15 cellular contexts compared by ENCODE assay signal in the genomic region with DNA sequence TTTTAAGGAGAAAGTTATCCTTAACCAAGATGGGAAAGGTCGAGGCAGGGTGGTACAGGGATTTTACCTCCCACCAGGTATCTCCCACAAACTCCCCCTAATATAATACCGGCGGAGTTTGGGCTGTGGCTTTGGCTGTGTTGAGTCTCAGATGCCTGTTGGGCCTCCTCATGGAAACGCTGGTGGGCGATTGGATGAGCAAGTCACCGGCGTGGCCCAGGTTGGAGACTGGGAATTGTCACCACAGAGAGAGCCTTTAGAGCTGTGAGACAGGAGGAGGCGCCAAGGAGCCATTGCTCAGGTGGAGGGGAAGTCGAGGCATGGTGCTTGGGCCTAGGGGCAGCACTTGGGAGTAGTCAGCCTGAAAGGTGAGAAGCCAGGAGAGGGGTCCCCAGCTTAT. TPM values are rescaled to one million over a fixed set of nuclear protein-coding genes. Genes with fewer than 3 reads are reported as not detected.
DNase-seq lines count a peak whose midpoint lies in the region; ATAC-seq, FAIRE-seq and TF ChIP-seq lines count a peak whose summit lies in the region.
"Had no signal": no experiment of that assay in that cellular context is flagged by ENCODE, and none has a peak within 500 bp of the region (broad histone marks: within the 10 kb centered on the region; RNA-seq: fewer than 3 reads in every experiment).

No MANE protein-coding gene starts in this region.

- H4K20me1 ChIP-seq in astrocyte (ENCODE audit: insufficient read depth, low read length) (peaks cover 38% of the 10 kb centered on the region), osteoblast (ENCODE audit: insufficient read depth, low read length) (peaks cover 12% of the 10 kb centered on the region), MM.1S (ENCODE audit: insufficient read depth, low read length) (no peaks in the 10 kb centered on the region)

- H3K27ac ChIP-seq in astrocyte (ENCODE audit: low read depth, low read length) = no peak overlapping the region
- H3K27ac ChIP-seq in osteoblast (ENCODE audit: low read depth, low read length) = no peak overlapping the region
- H3K27ac ChIP-seq in aorta (ENCODE audit: low read depth in 1 of 2, low read length in 2 of 2) = no peak overlapping the region
- no peak overlapping the region for H3K27ac ChIP-seq in MM.1S (ENCODE audit: low read length)
- H3K27ac ChIP-seq: A549 had no signal

- no peak for FAIRE-seq in astrocyte (lab: Jason Lieb, UNC)
- FAIRE-seq: A549, HTR-8/SVneo had no signal

- H3K4me1 Mint-ChIP-seq in activated naive CD4-positive, alpha-beta T cell treated with anti-CD3 and anti-CD28 coated beads, Interleukin-2, amount 50 U/mL, for 24 hours = peaks cover 38% of the 10 kb centered on the region
- H3K4me1 Mint-ChIP-seq in astrocyte (ENCODE audit: low read depth, unreplicated experiment) = peaks cover 14% of the 10 kb centered on the region

- 97% methylated on average over 9 of the region's 9 CpGs for WGBS in aorta, 2 donors

- H3K27ac Mint-ChIP-seq in activated naive CD4-positive, alpha-beta T cell treated with anti-CD3 and anti-CD28 coated beads, Interleukin-2, amount 50 U/mL, for 24 hours = peak overlapping the region; percentile 33
- H3K27ac Mint-ChIP-seq in activated naive CD4-positive, alpha-beta T cell treated with anti-CD3 and anti-CD28 coated beads, Interleukin-2, amount 50 U/mL, for 72 hours = no peak overlapping the region
- no peak overlapping the region for H3K27ac Mint-ChIP-seq in astrocyte (ENCODE audit: unreplicated experiment)

- H3K9me3 ChIP-seq in astrocyte (ENCODE audit: insufficient read depth, low read depth, low read length) (peaks cover 14% of the 10 kb centered on the region), osteoblast (ENCODE audit: low read depth, low read length) (peaks cover 5% of the 10 kb centered on the region), aorta (ENCODE audit: control insufficient read depth, low read length) (peaks cover 7% of the 10 kb centered on the region), MM.1S (replicated peaks; ENCODE audit: insufficient read depth, low read length) (no peaks in the 10 kb centered on the region)

- no peak for DNase-seq in activated naive CD4-positive, alpha-beta T cell treated with anti-CD3 and anti-CD28 coated beads, Interleukin-2, amount 50 U/mL, for 72 hours (ENCODE audit: low spot score in 2 of 2)
- DNase-seq in astrocyte (ENCODE audit: low read depth) (no peak), osteoblast (ENCODE audit: insufficient read length, low spot score, missing footprints) (peak; percentile 29), aorta (peak; percentile 33 to 73), MM.1S (no peak), DMS53 treated with DMSO at 0.1 percent for 48 hours (lab: John Stamatoyannopoulos, UW; ENCODE audit: unreplicated experiment) (no peak)
- DNase-seq: CD4-positive, alpha-beta memory T cell; GF-D8; NCI-H1092; NCI-H1694; PC-3 had no signal

- TF ChIP-seq CTCF in astrocyte (IDR thresholded peaks at IDR 0.05; ENCODE audit: insufficient read depth, low read depth, low read length) = no peak
- no peak for TF ChIP-seq CTCF in osteoblast (IDR thresholded peaks at IDR 0.05; ENCODE audit: extremely low read depth, low read depth, low read length)
- TF ChIP-seq CTCF in MM.1S (IDR thresholded peaks at IDR 0.05; ENCODE audit: low read length) = no peak

- no peak for ATAC-seq in activated naive CD4-positive, alpha-beta T cell treated with anti-CD3 and anti-CD28 coated beads, Interleukin-2, amount 50 U/mL, for 72 hours
- ATAC-seq in aorta (ENCODE audit: low FRiP score) (no peak), HG02870 (IDR thresholded peaks at IDR 0.05; ENCODE audit: unreplicated experiment) (no peak)
- ATAC-seq: A549, PC-3 had no signal

- peaks cover 47% of the 10 kb centered on the region for H3K36me3 Mint-ChIP-seq in activated naive CD4-positive, alpha-beta T cell treated with anti-CD3 and anti-CD28 coated beads, Interleukin-2, amount 50 U/mL, for 24 hours
- H3K36me3 Mint-ChIP-seq in activated naive CD4-positive, alpha-beta T cell treated with anti-CD3 and anti-CD28 coated beads, Interleukin-2, amount 50 U/mL, for 72 hours = peaks cover 68 to 69% of the 10 kb centered on the region in 2 donors
- peaks cover 54% of the 10 kb centered on the region for H3K36me3 Mint-ChIP-seq in astrocyte (ENCODE audit: low read depth, unreplicated experiment)

- no peaks in the 10 kb centered on the region for H3K9me2 ChIP-seq in MM.1S (replicated peaks; ENCODE audit: insufficient read depth, low read length)

- H3K4me1 ChIP-seq in astrocyte (ENCODE audit: insufficient read depth, low read length) (peaks cover 14% of the 10 kb centered on the region), osteoblast (ENCODE audit: insufficient read depth, low read length) (peaks cover 16% of the 10 kb centered on the region), aorta (ENCODE audit: control insufficient read depth in 1 of 2, insufficient read depth in 2 of 2, low read length in 2 of 2) (no peaks in the 10 kb centered on the region), MM.1S (ENCODE audit: low read length) (peaks cover 13% of the 10 kb centered on the region)

- no peaks in the 10 kb centered on the region for H3K27me3 ChIP-seq in astrocyte (ENCODE audit: insufficient read depth, low read length)
- H3K27me3 ChIP-seq in osteoblast (ENCODE audit: insufficient read depth, low read length) = no peaks in the 10 kb centered on the region
- no peaks in the 10 kb centered on the region for H3K27me3 ChIP-seq in aorta (ENCODE audit: control insufficient read depth in 1 of 2, insufficient read depth in 2 of 2, low read length in 1 of 2)
- H3K27me3 ChIP-seq in MM.1S (replicated peaks; ENCODE audit: insufficient read depth, low read length) = no peaks in the 10 kb centered on the region

- H3K27me3 Mint-ChIP-seq in activated naive CD4-positive, alpha-beta T cell treated with anti-CD3 and anti-CD28 coated beads, Interleukin-2, amount 50 U/mL, for 24 hours = no peaks in the 10 kb centered on the region
- no peaks in the 10 kb centered on the region for H3K27me3 Mint-ChIP-seq in astrocyte (ENCODE audit: low read depth, unreplicated experiment)
- H3K27me3 Mint-ChIP-seq: CD4-positive, alpha-beta memory T cell had no signal

- peaks cover 2% of the 10 kb centered on the region for H3K9me3 Mint-ChIP-seq in activated naive CD4-positive, alpha-beta T cell treated with anti-CD3 and anti-CD28 coated beads, Interleukin-2, amount 50 U/mL, for 24 hours
- peaks cover 19 to 39% of the 10 kb centered on the region in 2 donors for H3K9me3 Mint-ChIP-seq in activated naive CD4-positive, alpha-beta T cell treated with anti-CD3 and anti-CD28 coated beads, Interleukin-2, amount 50 U/mL, for 72 hours
- H3K9me3 Mint-ChIP-seq in astrocyte (ENCODE audit: unreplicated experiment) = peaks cover 39% of the 10 kb centered on the region

- H3F3A ChIP-seq in MM.1S (ENCODE audit: insufficient read depth, low read length) = no peaks in the 10 kb centered on the region

- H3K4me2 ChIP-seq in astrocyte (ENCODE audit: low read length) = no peak overlapping the region
- H3K4me2 ChIP-seq in osteoblast (ENCODE audit: insufficient read depth, low read length) = no peak overlapping the region
- H3K4me2 ChIP-seq in MM.1S (ENCODE audit: low read depth, low read length) = no peak overlapping the region
- H3K4me2 ChIP-seq: A549 had no signal

- no peak overlapping the region for H3K4me3 ChIP-seq in astrocyte (ENCODE audit: insufficient read depth, low read depth, low read length)
- no peak overlapping the region for H3K4me3 ChIP-seq in osteoblast (ENCODE audit: insufficient read depth, low read length)
- no peak overlapping the region for H3K4me3 ChIP-seq in aorta (ENCODE audit: low read length in 2 of 2)
- H3K4me3 ChIP-seq in MM.1S (ENCODE audit: low read length) = no peak overlapping the region
- H3K4me3 ChIP-seq: A549 had no signal

- no peak overlapping the region for H3K4me3 Mint-ChIP-seq in activated naive CD4-positive, alpha-beta T cell treated with anti-CD3 and anti-CD28 coated beads, Interleukin-2, amount 50 U/mL, for 24 hours
- peak overlapping the region; percentile 34 for H3K4me3 Mint-ChIP-seq in astrocyte (ENCODE audit: unreplicated experiment)

- H3K79me2 ChIP-seq in astrocyte (ENCODE audit: insufficient read depth, low read length) (peaks cover 41% of the 10 kb centered on the region), osteoblast (ENCODE audit: insufficient read depth, low read length) (peaks cover 40% of the 10 kb centered on the region), MM.1S (ENCODE audit: low read length) (peaks cover 17% of the 10 kb centered on the region)

- intact Hi-C loops in aorta (cut with DNase I) = no loop called here

- peaks cover 17% of the 10 kb centered on the region for H3K36me3 ChIP-seq in astrocyte (ENCODE audit: insufficient read depth, low read length)
- peaks cover 32% of the 10 kb centered on the region for H3K36me3 ChIP-seq in osteoblast (ENCODE audit: insufficient read depth, low read length)
- peaks cover 6 to 11% of the 10 kb centered on the region in 2 donors for H3K36me3 ChIP-seq in aorta (ENCODE audit: control insufficient read depth in 1 of 2, insufficient read depth in 2 of 2, low read length in 1 of 2)
- H3K36me3 ChIP-seq in MM.1S (replicated peaks; ENCODE audit: insufficient read depth, low read length) = peaks cover 3% of the 10 kb centered on the region; the same call in 1 of the 2 replicates

- H3K9ac ChIP-seq in astrocyte (ENCODE audit: low read length) (no peak overlapping the region), MM.1S (ENCODE audit: low read length) (no peak overlapping the region)

- H2AFZ ChIP-seq in astrocyte (ENCODE audit: low read depth, low read length) (no peak overlapping the region), osteoblast (ENCODE audit: low read length) (no peak overlapping the region), MM.1S (ENCODE audit: low read length) (no peak overlapping the region)

RNA-seq across cellular contexts. Expression of gene CAMSAP1, which starts 3.4 kb away (rescaled TPM):
- 10 to 100 TPM; 38.1 to 40.6 TPM for total RNA-seq in activated naive CD4-positive, alpha-beta T cell treated with anti-CD3 and anti-CD28 coated beads, Interleukin-2, amount 50 U/mL, for 72 hours
- total RNA-seq in astrocyte = 27.3 and 34.8 TPM in 2 replicates
- total RNA-seq in osteoblast = 22.1 and 26.1 TPM in 2 replicates
- total RNA-seq in aorta = 10 to 100 TPM; 26.4 to 28.0 TPM
- 1 to 10 TPM; 2.5 to 5.2 TPM for polyA plus RNA-seq in aorta

RNA-seq across cellular contexts. Expression of gene UBAC1, which starts 50.4 kb away (rescaled TPM):
- 10 to 100 TPM; 39.8 to 46.7 TPM for total RNA-seq in activated naive CD4-positive, alpha-beta T cell treated with anti-CD3 and anti-CD28 coated beads, Interleukin-2, amount 50 U/mL, for 72 hours
- total RNA-seq in astrocyte = 31.8 and 32.5 TPM in 2 replicates
- 29.0 and 32.1 TPM in 2 replicates for total RNA-seq in osteoblast
- 10 to 100 TPM; 24.1 to 38.0 TPM for total RNA-seq in aorta
- 10 to 100 TPM; 36.9 to 49.9 TPM for polyA plus RNA-seq in aorta

Comparison
In these comparisons a context has a peak if more than half of its experiments do, and no peak if none do; other contexts are left out.
1. DNase-seq: peak in osteoblast (single experiment) and aorta (2 of 2); none in activated naive CD4-positive, alpha-beta T cell treated with anti-CD3 and anti-CD28 coated beads, Interleukin-2, amount 50 U/mL, for 72 hours (0 of 2), astrocyte (single experiment), MM.1S (single experiment) and DMS53 treated with DMSO at 0.1 percent for 48 hours (single experiment).